1 cellular context compared by ENCODE assay signal in the genomic region with DNA sequence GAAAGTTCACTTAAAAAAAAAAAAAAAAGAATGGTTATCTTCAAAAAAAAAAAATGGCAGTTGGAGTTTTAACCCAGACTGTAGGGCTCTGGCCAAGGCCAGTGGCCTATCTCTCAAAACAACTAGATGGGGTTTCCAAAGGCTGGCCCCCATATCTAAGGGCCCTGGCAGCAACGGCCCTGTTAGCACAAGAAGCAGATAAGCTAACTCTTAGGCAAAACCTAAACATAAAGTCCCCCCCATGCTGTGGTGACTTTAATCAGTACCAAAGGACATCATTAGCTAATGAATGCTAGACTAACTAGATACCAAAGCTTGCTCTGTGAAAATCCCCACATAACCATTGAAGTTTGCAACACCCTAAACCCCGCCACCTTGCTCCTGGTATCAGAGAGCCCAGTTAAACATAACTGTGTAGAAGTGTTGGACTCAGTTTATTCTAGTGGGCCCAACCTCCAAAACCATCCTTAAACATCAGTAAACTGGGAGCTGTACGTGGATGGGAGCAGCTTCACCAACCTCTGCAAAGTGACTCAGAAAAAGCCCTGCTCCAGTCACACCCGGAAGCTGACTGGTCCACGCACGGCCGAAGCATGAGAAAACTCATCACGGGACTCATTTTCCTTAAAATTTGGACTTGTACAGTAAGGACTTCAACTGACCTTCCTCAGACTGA. TPM values are rescaled to one million over a fixed set of nuclear protein-coding genes. Genes with fewer than 3 reads are reported as not detected.
"Had no signal": no experiment of that assay in that cellular context is flagged by ENCODE, and none has a peak within 500 bp of the region (broad histone marks: within the 10 kb centered on the region; RNA-seq: fewer than 3 reads in every experiment).

No MANE protein-coding gene starts in this region.

RNA-seq across cellular contexts. Expression of gene ADCY10, which starts 47.1 kb away (rescaled TPM):
- total RNA-seq: HT1080 had no signal
